ENCODE assay signal across 22 cellular contexts in genomic region chr9:133680976-133681657, GRCh38. TPM values are rescaled to one million over a fixed set of nuclear protein-coding genes. Genes with fewer than 3 reads are reported as not detected.
"Had no signal": no experiment of that assay in that cellular context is flagged by ENCODE, and none has a peak within 500 bp of the region (broad histone marks: within the 10 kb centered on the region; RNA-seq: fewer than 3 reads in every experiment).

No MANE protein-coding gene starts in this region.

- H3K4me1 Mint-ChIP-seq: immature natural killer cell had no signal

- H3K9me3 ChIP-seq: pancreas, sigmoid colon, SJSA1, thoracic aorta had no signal

- H3K27me3 Mint-ChIP-seq: activated B cell treated with CpG ODN at 0.5 μM for 24 hours; activated CD4-positive, alpha-beta memory T cell treated with anti-CD3 and anti-CD28 coated beads for 36 hours; brain; stimulated activated memory B cell treated with anti-CD40 and anti-IgM and Interleukin-4, amounts not matched to agents 10 μg/mL and 1 μg/mL and 100 μg/mL, for 72 hours had no signal

- H3K4me3 ChIP-seq: pancreas, sigmoid colon, SJSA1, thoracic aorta had no signal

- DNase-seq: activated B cell treated with CpG ODN at 0.5 μM for 24 hours; activated CD4-positive, alpha-beta memory T cell treated with anti-CD3 and anti-CD28 coated beads for 36 hours; activated CD4-positive, alpha-beta T cell treated with anti-CD3 and anti-CD28 coated beads for 4 hours; activated T-cell treated with anti-CD3 and anti-CD28 coated beads for 4 hours; anterior cingulate cortex; central memory CD4-positive, alpha-beta T cell; cortex of kidney; head of caudate nucleus; immature natural killer cell; midbrain; sigmoid colon; stimulated activated CD4-positive, alpha-beta T cell treated with anti-CD3 and anti-CD28 coated beads, Interleukin-4, amount 100 ng/mL, for 4 hours; SW 1271 had no signal

- ATAC-seq: pancreas; stimulated activated memory B cell treated with anti-CD40 and anti-IgM and Interleukin-4, amounts not matched to agents 10 μg/mL and 1 μg/mL and 100 μg/mL, for 72 hours had no signal

- H3K4me3 Mint-ChIP-seq: activated B cell treated with CpG ODN at 0.5 μM for 24 hours; activated CD4-positive, alpha-beta memory T cell treated with anti-CD3 and anti-CD28 coated beads for 36 hours; activated T-helper 1 cell treated with anti-CD3 and anti-CD28 coated beads, Interleukin-12 subunit alpha, Interleukin-12 subunit beta, Interleukin-2, Interleukin-4 antibody, amounts not matched to agents 30 ng/mL and 10 ng/mL and 1 ng/mL, durations not matched to agents 14 hours and 24 hours and 36 hours; brain; immature natural killer cell; stimulated activated memory B cell treated with anti-CD40 and anti-IgM and Interleukin-4, amounts not matched to agents 10 μg/mL and 1 μg/mL and 100 μg/mL, for 72 hours; T-helper 2 cell treated with Interferon-gamma antibody and Interleukin-4, amounts not matched to agents 5 μg/mL and 100 μg/mL, for 36 hours had no signal

- H3K27ac Mint-ChIP-seq: activated B cell treated with CpG ODN at 0.5 μM for 24 hours; activated T-helper 1 cell treated with anti-CD3 and anti-CD28 coated beads, Interleukin-12 subunit alpha, Interleukin-12 subunit beta, Interleukin-2, Interleukin-4 antibody, amounts not matched to agents 30 ng/mL and 10 ng/mL and 1 ng/mL, durations not matched to agents 14 hours and 24 hours and 36 hours; immature natural killer cell; stimulated activated memory B cell treated with anti-CD40 and anti-IgM and Interleukin-4, amounts not matched to agents 10 μg/mL and 1 μg/mL and 100 μg/mL, for 72 hours; T-helper 2 cell treated with Interferon-gamma antibody and Interleukin-4, amounts not matched to agents 5 μg/mL and 100 μg/mL, for 36 hours had no signal

- H3K36me3 ChIP-seq: pancreas, sigmoid colon, thoracic aorta had no signal

- H3K27ac ChIP-seq: pancreas, sigmoid colon, SJSA1, thoracic aorta had no signal

- H3K9me3 Mint-ChIP-seq: activated B cell treated with CpG ODN at 0.5 μM for 24 hours; activated CD4-positive, alpha-beta memory T cell treated with anti-CD3 and anti-CD28 coated beads for 36 hours; activated T-helper 1 cell treated with anti-CD3 and anti-CD28 coated beads, Interleukin-12 subunit alpha, Interleukin-12 subunit beta, Interleukin-2, Interleukin-4 antibody, amounts not matched to agents 30 ng/mL and 10 ng/mL and 1 ng/mL, durations not matched to agents 14 hours and 24 hours and 36 hours; stimulated activated memory B cell treated with anti-CD40 and anti-IgM and Interleukin-4, amounts not matched to agents 10 μg/mL and 1 μg/mL and 100 μg/mL, for 72 hours; T-helper 2 cell treated with Interferon-gamma antibody and Interleukin-4, amounts not matched to agents 5 μg/mL and 100 μg/mL, for 36 hours had no signal

- H3K4me1 ChIP-seq: pancreas, SJSA1 had no signal

- H3K36me3 Mint-ChIP-seq: brain; immature natural killer cell; stimulated activated memory B cell treated with anti-CD40 and anti-IgM and Interleukin-4, amounts not matched to agents 10 μg/mL and 1 μg/mL and 100 μg/mL, for 72 hours had no signal

- H3K27me3 ChIP-seq: pancreas, sigmoid colon, SJSA1 had no signal

RNA-seq across cellular contexts. Expression of gene DBH, which starts 45.0 kb away (rescaled TPM):
- total RNA-seq: activated B cell treated with CpG ODN at 0.5 μM for 24 hours; activated CD4-positive, alpha-beta memory T cell treated with anti-CD3 and anti-CD28 coated beads for 36 hours; activated T-helper 1 cell treated with anti-CD3 and anti-CD28 coated beads, Interleukin-12 subunit alpha, Interleukin-12 subunit beta, Interleukin-2, Interleukin-4 antibody, amounts not matched to agents 30 ng/mL and 10 ng/mL and 1 ng/mL, durations not matched to agents 14 hours and 24 hours and 36 hours; lung microvascular endothelial cell; pancreas; sigmoid colon; SJSA1; thoracic aorta; ureter had no signal
- polyA plus RNA-seq: immature natural killer cell had no signal

RNA-seq across cellular contexts. Expression of gene SARDH, which starts 57.0 kb away (rescaled TPM):
- total RNA-seq: activated B cell treated with CpG ODN at 0.5 μM for 24 hours had no signal
